23 cellular contexts compared by ENCODE assay signal in the genomic region with DNA sequence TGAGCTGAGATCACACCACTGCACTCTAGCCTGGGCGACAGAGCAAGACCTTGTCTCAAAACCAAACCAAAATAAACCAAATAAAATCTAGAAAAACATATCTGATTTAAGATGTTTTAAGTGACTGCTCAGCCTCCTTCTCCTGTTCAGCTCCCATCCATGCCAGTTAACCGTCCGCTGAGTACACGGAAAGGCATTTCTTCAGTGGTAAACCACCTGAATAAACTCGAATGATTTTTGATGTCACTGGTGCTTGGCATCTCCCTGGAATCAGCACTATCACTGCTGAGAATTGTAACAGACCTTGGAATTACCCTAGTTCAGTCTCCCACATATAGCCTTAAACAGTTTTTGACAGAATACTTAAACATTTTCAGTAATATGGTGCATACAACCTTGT. TPM values are rescaled to one million over a fixed set of nuclear protein-coding genes. Genes with fewer than 3 reads are reported as not detected.
"Had no signal": no experiment of that assay in that cellular context is flagged by ENCODE, and none has a peak within 500 bp of the region (broad histone marks: within the 10 kb centered on the region; RNA-seq: fewer than 3 reads in every experiment).

No MANE protein-coding gene starts in this region.

- DNase-seq: activated CD4-positive, alpha-beta memory T cell treated with anti-CD3 and anti-CD28 coated beads, Interleukin-2, amount 10 ng/mL, durations not matched to agents 7 days and 5 days; activated CD4-positive, alpha-beta T cell treated with anti-CD3 and anti-CD28 coated beads for 1 hour; activated CD4-positive, alpha-beta T cell treated with anti-CD3 and anti-CD28 coated beads for 4 hours; activated CD4-positive, alpha-beta T cell treated with anti-CD3 and anti-CD28 coated beads, Interleukin-2, amount 10 ng/mL, durations not matched to agents 7 days and 5 days; activated CD4-positive, alpha-beta T cell treated with anti-CD3 and anti-CD28 coated beads, Interleukin-2, amount 50 U/mL, for 4 hours; activated effector memory CD4-positive, alpha-beta T cell treated with Interleukin-2 at 50 U/mL for 16 hours; activated gamma-delta T cell treated with Interleukin-2 at 50 U/mL for 16 hours; activated naive CD4-positive, alpha-beta T cell treated with anti-CD3 and anti-CD28 coated beads, Interleukin-2, amount 50 U/mL, for 16 hours; activated naive CD4-positive, alpha-beta T cell treated with Interleukin-2 at 50 U/mL for 16 hours; activated T-cell treated with anti-CD3 and anti-CD28 coated beads, Interleukin-2, amount 50 U/mL, for 4 hours; amniotic stem cell; anterior cingulate cortex; central memory CD4-positive, alpha-beta T cell; cerebellar nuclear complex; colonic mucosa; effector CD8-positive, alpha-beta T cell; esophagus squamous epithelium; foreskin melanocyte; head of caudate nucleus; T-helper 2 cell had no signal

- ATAC-seq: activated T-cell treated with anti-CD3 and anti-CD28 coated beads, Interleukin-2, amount 50 U/mL, for 4 hours; activated T-helper 17 cell treated with anti-CD3 and anti-CD28 coated beads, Interleukin-2, amount 50 U/mL, for 72 hours; gastroesophageal sphincter; WTC11 had no signal

RNA-seq across cellular contexts. Expression of gene NRCAM, which starts 24.1 kb away (rescaled TPM):
- total RNA-seq: activated CD4-positive, alpha-beta memory T cell treated with anti-CD3 and anti-CD28 coated beads, Interleukin-2, amount 10 ng/mL, durations not matched to agents 7 days and 5 days; activated T-helper 17 cell treated with anti-CD3 and anti-CD28 coated beads, Interleukin-2, amount 50 U/mL, for 72 hours had no signal
